ENCODE assay signal across 2 cellular contexts in genomic region chr1:21468597-21468996, GRCh38.
TF ChIP-seq lines count a peak whose summit lies in the region.

No MANE protein-coding gene starts in this region.

TF ChIP-seq in SK-N-SH, 30 proteins besides CTCF, POLR2A, EP300 and RAD21 (continued from another document):
- TF ChIP-seq POLR2AphosphoS5 (IDR thresholded peaks at IDR 0.05; ENCODE audit: low read depth, low read length) (no peak), TCF12 (IDR thresholded peaks at IDR 0.05) (no peak), ELF1 (IDR thresholded peaks at IDR 0.05) (no peak), MXI1 (IDR thresholded peaks at IDR 0.05; ENCODE audit: low read depth, low read length) (no peak), YY1 (IDR thresholded peaks at IDR 0.05; ENCODE audit: low read depth) (no peak), TAF1 (IDR thresholded peaks at IDR 0.05; ENCODE audit: borderline replicate concordance, low read depth, low read length) (no peak), FOXM1 (IDR thresholded peaks at IDR 0.05; ENCODE audit: low read depth) (no peak), FOXJ3 (CRISPR knock-in tag; IDR thresholded peaks at IDR 0.05) (no peak), SIN3A (IDR thresholded peaks at IDR 0.05; ENCODE audit: borderline replicate concordance, low read depth, low read length) (no peak), EZH2phosphoT487 (IDR thresholded peaks at IDR 0.05; ENCODE audit: borderline replicate concordance, low read depth) (no peak), RFX5 (IDR thresholded peaks at IDR 0.05; ENCODE audit: low read length) (no peak)
- TF ChIP-seq, protein P1, sequence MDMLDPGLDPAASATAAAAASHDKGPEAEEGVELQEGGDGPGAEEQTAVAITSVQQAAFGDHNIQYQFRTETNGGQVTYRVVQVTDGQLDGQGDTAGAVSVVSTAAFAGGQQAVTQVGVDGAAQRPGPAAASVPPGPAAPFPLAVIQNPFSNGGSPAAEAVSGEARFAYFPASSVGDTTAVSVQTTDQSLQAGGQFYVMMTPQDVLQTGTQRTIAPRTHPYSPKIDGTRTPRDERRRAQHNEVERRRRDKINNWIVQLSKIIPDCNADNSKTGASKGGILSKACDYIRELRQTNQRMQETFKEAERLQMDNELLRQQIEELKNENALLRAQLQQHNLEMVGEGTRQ (IDR thresholded peaks at IDR 0.05; ENCODE audit: borderline replicate concordance, low read depth, low read length): no peak
- TF ChIP-seq, protein P2, sequence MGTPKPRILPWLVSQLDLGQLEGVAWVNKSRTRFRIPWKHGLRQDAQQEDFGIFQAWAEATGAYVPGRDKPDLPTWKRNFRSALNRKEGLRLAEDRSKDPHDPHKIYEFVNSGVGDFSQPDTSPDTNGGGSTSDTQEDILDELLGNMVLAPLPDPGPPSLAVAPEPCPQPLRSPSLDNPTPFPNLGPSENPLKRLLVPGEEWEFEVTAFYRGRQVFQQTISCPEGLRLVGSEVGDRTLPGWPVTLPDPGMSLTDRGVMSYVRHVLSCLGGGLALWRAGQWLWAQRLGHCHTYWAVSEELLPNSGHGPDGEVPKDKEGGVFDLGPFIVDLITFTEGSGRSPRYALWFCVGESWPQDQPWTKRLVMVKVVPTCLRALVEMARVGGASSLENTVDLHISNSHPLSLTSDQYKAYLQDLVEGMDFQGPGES (IDR thresholded peaks at IDR 0.05; ENCODE audit: low read depth, low read length): no peak
TF ChIP-seq in SK-N-SH: peak in this region for 0.

TF ChIP-seq in SK-N-SH treated with all-trans-retinoic acid at 6 μM for 48 hours, 23 proteins besides CTCF, POLR2A, EP300 and RAD21 (continued from another document):
- TF ChIP-seq CSDC2 (CRISPR knock-in tag; IDR thresholded peaks at IDR 0.05): no peak
- TF ChIP-seq ZC3H10 (CRISPR knock-in tag; IDR thresholded peaks at IDR 0.05): no peak
